ENCODE assay signal across 8 cellular contexts in the genomic region with DNA sequence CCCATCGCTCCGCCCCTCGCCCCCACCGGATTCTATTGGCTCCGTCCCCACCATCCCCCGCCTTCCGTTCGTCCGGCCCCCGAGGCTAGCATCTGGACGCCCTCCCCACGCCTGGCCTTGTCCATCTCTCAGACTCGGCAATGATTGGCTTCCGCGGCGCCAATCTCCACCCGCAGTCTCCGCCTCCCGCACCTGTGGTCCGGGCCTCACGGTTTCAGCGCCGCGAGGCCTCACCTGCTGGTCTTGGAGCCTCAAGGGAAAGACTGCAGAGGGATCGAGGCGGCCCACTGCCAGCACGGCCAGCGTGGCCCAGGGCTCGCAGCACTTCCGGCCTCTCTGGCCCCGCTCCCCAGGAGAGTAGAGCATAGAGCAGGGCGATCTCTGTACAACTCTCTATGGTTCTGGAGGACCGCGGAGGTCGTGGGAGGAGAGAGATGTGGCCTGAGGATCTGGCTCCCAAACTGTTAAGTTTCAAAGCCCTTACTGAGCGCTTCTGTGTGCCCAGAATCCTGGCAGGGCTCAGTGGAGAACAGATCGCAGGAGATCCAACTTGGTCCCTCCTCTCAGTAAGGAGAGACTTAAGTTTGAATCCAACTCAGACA. TPM values are rescaled to one million over a fixed set of nuclear protein-coding genes. Genes with fewer than 3 reads are reported as not detected.
DNase-seq lines count a peak whose midpoint lies in the region; ATAC-seq, FAIRE-seq and TF ChIP-seq lines count a peak whose summit lies in the region.

A gene (minus strand): TSS at position 329 of the 602 bp plus-strand sequence. CDS start 543 bp downstream, outside the sequence.

- intact Hi-C loops in esophagus muscularis mucosa (cut with DNase I): no loop called here
- intact Hi-C loops in stomach (cut with DNase I; ENCODE audit: low total_unique reads): no loop called here

- H3K27ac ChIP-seq in esophagus muscularis mucosa (replicated peaks in 1 of 4) (peak within 1 kb of the TSS; percentile 87 to 93 (median 88)), muscle layer of duodenum (ENCODE audit: low read length) (peak within 1 kb of the TSS; percentile 99), stomach (peak within 1 kb of the TSS; percentile 92 to 94 (median 93))

- H3K4me3 ChIP-seq in esophagus muscularis mucosa (peak within 1 kb of the TSS; percentile 65 to 72 (median 69)), muscle layer of duodenum (ENCODE audit: low read depth in 1 of 2, low read length in 2 of 2) (peak within 1 kb of the TSS; percentile 74 to 81), stomach (peak within 1 kb of the TSS; percentile 50 to 64 (median 56))

- DNase-seq in DMS 273 (lab: John Stamatoyannopoulos, UW; ENCODE audit: unreplicated experiment) (peak; percentile 99), HTR-8/SVneo (ENCODE audit: insufficient read length, low spot score) (peak; percentile 96), NOMO-1 treated with DMSO at 0.1 percent for 48 hours (lab: John Stamatoyannopoulos, UW; ENCODE audit: unreplicated experiment) (peak; percentile 99), activated T-cell treated with anti-CD3 and anti-CD28 coated beads for 48 hours (ENCODE audit: low read depth) (peak; percentile 83), esophagus muscularis mucosa (ENCODE audit: extremely low spot score) (peak; percentile 98), stomach (peak; percentile 99)

- H3K36me3 ChIP-seq in esophagus muscularis mucosa (peaks cover 10 to 34% (median 27%) of the 10 kb centered on the region in 4 donors), muscle layer of duodenum (ENCODE audit: control insufficient read depth in 1 of 2, insufficient read depth in 2 of 2, low read length in 2 of 2) (no peaks in the 10 kb centered on the region), stomach (peaks cover 9 to 35% (median 28%) of the 10 kb centered on the region in 4 donors)

- peak; percentile 95 for FAIRE-seq in HTR-8/SVneo (lab: Jason Lieb, UNC)

- no peak for TF ChIP-seq EP300 in esophagus muscularis mucosa (IDR thresholded peaks at IDR 0.05)
- no peak for TF ChIP-seq EP300 in stomach (IDR thresholded peaks at IDR 0.05)

- no peaks in the 10 kb centered on the region for H3K9me3 ChIP-seq in esophagus muscularis mucosa
- no peaks in the 10 kb centered on the region for H3K9me3 ChIP-seq in muscle layer of duodenum (ENCODE audit: control insufficient read depth in 1 of 2, low read length in 2 of 2)
- no peaks in the 10 kb centered on the region for H3K9me3 ChIP-seq in stomach

- peak; percentile 58 for ATAC-seq in GM21381 (IDR thresholded peaks at IDR 0.05; ENCODE audit: unreplicated experiment)

- WGBS in esophagus muscularis mucosa: 0% methylated on average over 5 of the region's 37 CpGs
- 0 to 1% (median 0%) methylated on average over 35 to 37 of the region's 37 CpGs for WGBS in stomach, 5 donors

- TF ChIP-seq CTCF in esophagus muscularis mucosa (IDR thresholded peaks at IDR 0.05) (no peak), stomach (IDR thresholded peaks at IDR 0.05) (no peak)

- H3K27me3 ChIP-seq in esophagus muscularis mucosa: no peaks in the 10 kb centered on the region
- no peaks in the 10 kb centered on the region for H3K27me3 ChIP-seq in muscle layer of duodenum (ENCODE audit: low read depth, low read length)
- H3K27me3 ChIP-seq in stomach: peaks cover 0 to 8% (median 0%) of the 10 kb centered on the region in 3 donors

- H3K4me1 ChIP-seq in esophagus muscularis mucosa (peaks cover 30 to 58% (median 46%) of the 10 kb centered on the region in 4 donors), muscle layer of duodenum (ENCODE audit: control insufficient read depth in 1 of 2, insufficient read depth in 2 of 2, low read length in 2 of 2) (peaks cover 0 to 12% of the 10 kb centered on the region in 2 donors), stomach (peaks cover 24 to 67% (median 45%) of the 10 kb centered on the region in 4 donors)

- TF ChIP-seq POLR2A in esophagus muscularis mucosa (IDR thresholded peaks at IDR 0.05; ENCODE audit: low read depth) (peak; percentile 9), stomach (IDR thresholded peaks at IDR 0.05) (peak in 2 of 4 donors; percentile 44 to 74)

RNA-seq across cellular contexts. Expression of the gene that starts here (rescaled TPM):
- total RNA-seq in esophagus muscularis mucosa (100 to 1,000 TPM in 1 of 4 donors, 10 to 100 TPM in 3; 62.8 to 102 (median 69.3) TPM), stomach (10 to 100 TPM in 4 of 5 donors, 1 to 10 TPM in 1; 7.8 to 79.3 (median 36.9) TPM)
- 10 to 100 TPM; 53.9 to 66.9 (median 54.6) TPM for polyA plus RNA-seq in stomach

Comparison
In these comparisons a context has a peak if more than half of its experiments do, and no peak if none do; other contexts are left out.
1. Peak in every context shown above with its lines: DNase-seq, ATAC-seq, H3K4me3 ChIP-seq and H3K27ac ChIP-seq.